Comparison of ENCODE assay signal across 36 cellular contexts in the genomic region with DNA sequence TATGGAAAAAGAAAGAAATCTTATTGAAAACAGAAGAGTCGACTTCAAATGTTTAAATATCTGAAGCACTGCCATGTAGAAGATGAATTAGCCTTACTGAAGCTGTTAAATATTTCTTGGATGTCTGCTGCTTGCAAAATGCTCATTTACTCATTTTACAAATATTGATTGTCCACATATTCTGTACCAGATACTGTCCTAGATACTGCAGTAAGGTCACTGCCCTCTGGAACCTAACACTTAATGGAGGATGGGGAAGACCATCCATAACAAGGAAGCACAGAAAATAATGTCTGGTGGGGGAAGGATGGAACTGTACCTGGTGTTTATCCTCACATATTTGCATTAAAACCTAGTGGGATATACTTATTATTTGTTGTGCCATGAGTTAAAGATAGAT.
"Had no signal": no experiment of that assay in that cellular context is flagged by ENCODE, and none has a peak within 500 bp of the region (broad histone marks: within the 10 kb centered on the region; RNA-seq: fewer than 3 reads in every experiment).

No MANE protein-coding gene starts in this region.

- H3K36me3 ChIP-seq: cardiac muscle cell had no signal

- H3K27me3 Mint-ChIP-seq: activated B cell treated with CpG ODN at 0.5 μM for 24 hours; brain; central memory CD8-positive, alpha-beta T cell had no signal

- H3K9me3 ChIP-seq: ascending aorta had no signal

- H3K27me3 ChIP-seq: ascending aorta, cardiac muscle cell had no signal

- H3K27ac ChIP-seq: ascending aorta, cardiac muscle cell, VCaP had no signal

- ATAC-seq: activated CD4-positive, alpha-beta T cell treated with anti-CD3 and anti-CD28 coated beads for 36 hours; activated CD8-positive, alpha-beta memory T cell treated with anti-CD3 and anti-CD28 coated beads, Interleukin-2, amount 10 ng/mL, durations not matched to agents 7 days and 5 days; activated CD8-positive, alpha-beta T cell treated with anti-CD3 and anti-CD28 coated beads, Interleukin-2, amount 10 ng/mL, durations not matched to agents 7 days and 5 days; activated naive CD8-positive, alpha-beta T cell treated with anti-CD3 and anti-CD28 coated beads, Interleukin-2, amount 50 U/mL, for 24 hours had no signal

- H3K4me3 ChIP-seq: ascending aorta, cardiac muscle cell had no signal

- H3K9me3 Mint-ChIP-seq: activated B cell treated with CpG ODN at 0.5 μM for 24 hours; activated CD4-positive, alpha-beta memory T cell treated with anti-CD3 and anti-CD28 coated beads, Interleukin-2, amount 10 ng/mL, durations not matched to agents 7 days and 5 days; activated CD4-positive, alpha-beta T cell treated with anti-CD3 and anti-CD28 coated beads, Interleukin-2, amount 10 ng/mL, durations not matched to agents 7 days and 5 days; activated naive CD4-positive, alpha-beta T cell treated with anti-CD3 and anti-CD28 coated beads, Interleukin-2, amount 10 ng/mL, durations not matched to agents 7 days and 5 days; activated naive CD8-positive, alpha-beta T cell treated with anti-CD3 and anti-CD28 coated beads, Interleukin-2, amount 10 ng/mL, durations not matched to agents 7 days and 5 days; activated naive CD8-positive, alpha-beta T cell treated with anti-CD3 and anti-CD28 coated beads, Interleukin-2, amount 50 U/mL, for 24 hours; activated T-cell treated with anti-CD3 and anti-CD28 coated beads, Interleukin-2, amount 50 U/mL, for 24 hours; activated T-helper 2 cell treated with anti-CD3 and anti-CD28 coated beads, Interferon-gamma antibody, Interleukin-2, Interleukin-4, amounts not matched to agents 10 μg/mL and 5 μg/mL and 100 μg/mL, durations not matched to agents 14 hours and 24 hours and 36 hours; central memory CD8-positive, alpha-beta T cell; T-helper 1 cell treated with Interleukin-12 subunit alpha and Interleukin-12 subunit beta and Interleukin-4 antibody, amounts not matched to agents 30 μg/mL and 1 μg/mL, for 36 hours had no signal

- DNase-seq: activated B cell treated with CpG ODN at 0.5 μM for 24 hours; activated CD4-positive, alpha-beta memory T cell treated with anti-CD3 and anti-CD28 coated beads, Interleukin-2, amount 10 ng/mL, durations not matched to agents 7 days and 5 days; activated CD4-positive, alpha-beta T cell treated with anti-CD3 and anti-CD28 coated beads for 1 hour; activated CD4-positive, alpha-beta T cell treated with anti-CD3 and anti-CD28 coated beads for 36 hours; activated CD4-positive, alpha-beta T cell treated with anti-CD3 and anti-CD28 coated beads for 48 hours; activated CD4-positive, alpha-beta T cell treated with anti-CD3 and anti-CD28 coated beads, Interleukin-2, amount 10 ng/mL, durations not matched to agents 7 days and 5 days; activated CD4-positive, alpha-beta T cell treated with anti-CD3 and anti-CD28 coated beads, Interleukin-2, amount 50 U/mL, for 48 hours; activated CD8-positive, alpha-beta memory T cell treated with anti-CD3 and anti-CD28 coated beads for 24 hours; activated CD8-positive, alpha-beta memory T cell treated with anti-CD3 and anti-CD28 coated beads, Interleukin-2, amount 10 ng/mL, durations not matched to agents 7 days and 5 days; activated CD8-positive, alpha-beta memory T cell treated with anti-CD3 and anti-CD28 coated beads, Interleukin-2, amount 50 U/mL, for 48 hours; activated CD8-positive, alpha-beta T cell treated with anti-CD3 and anti-CD28 coated beads, Interleukin-2, amount 10 ng/mL, durations not matched to agents 7 days and 5 days; activated effector memory CD4-positive, alpha-beta T cell treated with Interleukin-2 at 50 U/mL for 16 hours; activated gamma-delta T cell; activated naive CD4-positive, alpha-beta T cell treated with anti-CD3 and anti-CD28 coated beads, Interleukin-2, amount 10 ng/mL, durations not matched to agents 7 days and 5 days; activated naive CD4-positive, alpha-beta T cell treated with Interleukin-2 at 50 U/mL for 16 hours; activated naive CD8-positive, alpha-beta T cell treated with anti-CD3 and anti-CD28 coated beads, Interleukin-2, amount 10 ng/mL, durations not matched to agents 7 days and 5 days; activated naive CD8-positive, alpha-beta T cell treated with anti-CD3 and anti-CD28 coated beads, Interleukin-2, amount 50 U/mL, for 24 hours; activated T-cell treated with anti-CD3 and anti-CD28 coated beads, Interleukin-2, amount 50 U/mL, for 24 hours; activated T-cell treated with anti-CD3 and anti-CD28 coated beads, Interleukin-2, amount 50 U/mL, for 48 hours; amygdala; anterior cingulate cortex; caudate nucleus; SW 1271; T-helper 1 cell; T-helper 2 cell; T-helper 9 cell had no signal

- H3K27ac Mint-ChIP-seq: activated B cell treated with CpG ODN at 0.5 μM for 24 hours; activated CD4-positive, alpha-beta memory T cell treated with anti-CD3 and anti-CD28 coated beads, Interleukin-2, amount 10 ng/mL, durations not matched to agents 7 days and 5 days; activated CD4-positive, alpha-beta T cell treated with anti-CD3 and anti-CD28 coated beads for 36 hours; activated CD4-positive, alpha-beta T cell treated with anti-CD3 and anti-CD28 coated beads, Interleukin-2, amount 10 ng/mL, durations not matched to agents 7 days and 5 days; activated CD8-positive, alpha-beta memory T cell treated with anti-CD3 and anti-CD28 coated beads, Interleukin-2, amount 10 ng/mL, durations not matched to agents 7 days and 5 days; activated CD8-positive, alpha-beta T cell treated with anti-CD3 and anti-CD28 coated beads, Interleukin-2, amount 10 ng/mL, durations not matched to agents 7 days and 5 days; activated naive CD4-positive, alpha-beta T cell treated with anti-CD3 and anti-CD28 coated beads, Interleukin-2, amount 10 ng/mL, durations not matched to agents 7 days and 5 days; activated naive CD4-positive, alpha-beta T cell treated with anti-CD3 and anti-CD28 coated beads, Interleukin-2, amount 50 U/mL, for 24 hours; activated naive CD8-positive, alpha-beta T cell; activated naive CD8-positive, alpha-beta T cell treated with anti-CD3 and anti-CD28 coated beads, Interleukin-2, amount 10 ng/mL, durations not matched to agents 7 days and 5 days; activated naive CD8-positive, alpha-beta T cell treated with anti-CD3 and anti-CD28 coated beads, Interleukin-2, amount 50 U/mL, for 24 hours; activated T-cell treated with anti-CD3 and anti-CD28 coated beads, Interleukin-2, amount 50 U/mL, for 24 hours; activated T-helper 2 cell treated with anti-CD3 and anti-CD28 coated beads, Interferon-gamma antibody, Interleukin-2, Interleukin-4, amounts not matched to agents 10 μg/mL and 5 μg/mL and 100 μg/mL, durations not matched to agents 14 hours and 24 hours and 36 hours; brain; T-helper 1 cell treated with Interleukin-12 subunit alpha and Interleukin-12 subunit beta and Interleukin-4 antibody, amounts not matched to agents 30 μg/mL and 1 μg/mL, for 36 hours; T-helper 2 cell treated with Interferon-gamma antibody and Interleukin-4, amounts not matched to agents 5 μg/mL and 100 μg/mL, for 36 hours had no signal

- H3K36me3 Mint-ChIP-seq: activated CD8-positive, alpha-beta memory T cell treated with anti-CD3 and anti-CD28 coated beads, Interleukin-2, amount 10 ng/mL, durations not matched to agents 7 days and 5 days; activated naive CD4-positive, alpha-beta T cell treated with anti-CD3 and anti-CD28 coated beads, Interleukin-2, amount 10 ng/mL, durations not matched to agents 7 days and 5 days; activated naive CD4-positive, alpha-beta T cell treated with anti-CD3 and anti-CD28 coated beads, Interleukin-2, amount 50 U/mL, for 24 hours; activated naive CD8-positive, alpha-beta T cell; activated naive CD8-positive, alpha-beta T cell treated with anti-CD3 and anti-CD28 coated beads, Interleukin-2, amount 10 ng/mL, durations not matched to agents 7 days and 5 days; brain had no signal

- H3K4me1 Mint-ChIP-seq: activated B cell treated with CpG ODN at 0.5 μM for 24 hours; activated CD4-positive, alpha-beta memory T cell treated with anti-CD3 and anti-CD28 coated beads, Interleukin-2, amount 10 ng/mL, durations not matched to agents 7 days and 5 days; activated CD4-positive, alpha-beta T cell treated with anti-CD3 and anti-CD28 coated beads for 36 hours; activated CD4-positive, alpha-beta T cell treated with anti-CD3 and anti-CD28 coated beads, Interleukin-2, amount 10 ng/mL, durations not matched to agents 7 days and 5 days; activated CD8-positive, alpha-beta memory T cell treated with anti-CD3 and anti-CD28 coated beads, Interleukin-2, amount 10 ng/mL, durations not matched to agents 7 days and 5 days; activated naive CD4-positive, alpha-beta T cell treated with anti-CD3 and anti-CD28 coated beads, Interleukin-2, amount 10 ng/mL, durations not matched to agents 7 days and 5 days; activated naive CD4-positive, alpha-beta T cell treated with anti-CD3 and anti-CD28 coated beads, Interleukin-2, amount 50 U/mL, for 24 hours; activated naive CD8-positive, alpha-beta T cell treated with anti-CD3 and anti-CD28 coated beads, Interleukin-2, amount 10 ng/mL, durations not matched to agents 7 days and 5 days; activated naive CD8-positive, alpha-beta T cell treated with anti-CD3 and anti-CD28 coated beads, Interleukin-2, amount 50 U/mL, for 24 hours; brain; central memory CD8-positive, alpha-beta T cell had no signal

- H3K4me3 Mint-ChIP-seq: activated B cell treated with CpG ODN at 0.5 μM for 24 hours; activated CD4-positive, alpha-beta memory T cell treated with anti-CD3 and anti-CD28 coated beads, Interleukin-2, amount 10 ng/mL, durations not matched to agents 7 days and 5 days; activated CD4-positive, alpha-beta T cell treated with anti-CD3 and anti-CD28 coated beads for 36 hours; activated CD4-positive, alpha-beta T cell treated with anti-CD3 and anti-CD28 coated beads, Interleukin-2, amount 10 ng/mL, durations not matched to agents 7 days and 5 days; activated CD8-positive, alpha-beta memory T cell treated with anti-CD3 and anti-CD28 coated beads, Interleukin-2, amount 10 ng/mL, durations not matched to agents 7 days and 5 days; activated CD8-positive, alpha-beta T cell treated with anti-CD3 and anti-CD28 coated beads, Interleukin-2, amount 10 ng/mL, durations not matched to agents 7 days and 5 days; activated naive CD4-positive, alpha-beta T cell treated with anti-CD3 and anti-CD28 coated beads, Interleukin-2, amount 10 ng/mL, durations not matched to agents 7 days and 5 days; activated naive CD4-positive, alpha-beta T cell treated with anti-CD3 and anti-CD28 coated beads, Interleukin-2, amount 50 U/mL, for 24 hours; activated naive CD8-positive, alpha-beta T cell; activated naive CD8-positive, alpha-beta T cell treated with anti-CD3 and anti-CD28 coated beads, Interleukin-2, amount 10 ng/mL, durations not matched to agents 7 days and 5 days; activated naive CD8-positive, alpha-beta T cell treated with anti-CD3 and anti-CD28 coated beads, Interleukin-2, amount 50 U/mL, for 24 hours; activated T-cell treated with anti-CD3 and anti-CD28 coated beads, Interleukin-2, amount 50 U/mL, for 24 hours; brain; central memory CD8-positive, alpha-beta T cell; T-helper 1 cell treated with Interleukin-12 subunit alpha and Interleukin-12 subunit beta and Interleukin-4 antibody, amounts not matched to agents 30 μg/mL and 1 μg/mL, for 36 hours; T-helper 2 cell treated with Interferon-gamma antibody and Interleukin-4, amounts not matched to agents 5 μg/mL and 100 μg/mL, for 36 hours had no signal
